ENCODE assay signal across 1 cellular context in the genomic region with DNA sequence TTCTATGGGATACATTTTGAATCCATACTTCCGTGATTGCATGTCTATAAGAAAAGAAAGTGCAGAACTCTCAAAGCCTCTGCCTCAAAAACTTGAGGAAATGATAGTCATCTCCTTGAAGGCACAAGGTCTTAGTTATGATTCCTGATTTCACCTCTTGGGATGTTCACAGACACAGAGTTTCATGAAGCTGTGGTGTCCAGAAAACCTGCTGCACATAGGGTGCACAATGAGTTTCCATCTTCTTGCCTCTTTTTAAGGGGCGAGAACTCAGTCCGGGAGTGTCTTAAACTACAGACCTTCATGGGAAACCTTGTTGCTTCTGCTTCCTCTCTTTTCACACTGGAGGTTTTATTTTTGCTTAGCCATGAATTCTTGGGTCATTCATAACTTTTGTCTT.
TF ChIP-seq lines count a peak whose summit lies in the region.

No MANE protein-coding gene starts in this region.

TF ChIP-seq in HepG2, 621 proteins besides CTCF, POLR2A, EP300 and RAD21:
- peak; percentile 69 for TF ChIP-seq POLR2G (IDR thresholded peaks at IDR 0.05; ENCODE audit: low read depth, low read length)
- peak; percentile 50 for TF ChIP-seq RBM22 (optimal IDR thresholded peaks at IDR 0.05; ENCODE audit: low read length)
- TF ChIP-seq, protein P1, sequence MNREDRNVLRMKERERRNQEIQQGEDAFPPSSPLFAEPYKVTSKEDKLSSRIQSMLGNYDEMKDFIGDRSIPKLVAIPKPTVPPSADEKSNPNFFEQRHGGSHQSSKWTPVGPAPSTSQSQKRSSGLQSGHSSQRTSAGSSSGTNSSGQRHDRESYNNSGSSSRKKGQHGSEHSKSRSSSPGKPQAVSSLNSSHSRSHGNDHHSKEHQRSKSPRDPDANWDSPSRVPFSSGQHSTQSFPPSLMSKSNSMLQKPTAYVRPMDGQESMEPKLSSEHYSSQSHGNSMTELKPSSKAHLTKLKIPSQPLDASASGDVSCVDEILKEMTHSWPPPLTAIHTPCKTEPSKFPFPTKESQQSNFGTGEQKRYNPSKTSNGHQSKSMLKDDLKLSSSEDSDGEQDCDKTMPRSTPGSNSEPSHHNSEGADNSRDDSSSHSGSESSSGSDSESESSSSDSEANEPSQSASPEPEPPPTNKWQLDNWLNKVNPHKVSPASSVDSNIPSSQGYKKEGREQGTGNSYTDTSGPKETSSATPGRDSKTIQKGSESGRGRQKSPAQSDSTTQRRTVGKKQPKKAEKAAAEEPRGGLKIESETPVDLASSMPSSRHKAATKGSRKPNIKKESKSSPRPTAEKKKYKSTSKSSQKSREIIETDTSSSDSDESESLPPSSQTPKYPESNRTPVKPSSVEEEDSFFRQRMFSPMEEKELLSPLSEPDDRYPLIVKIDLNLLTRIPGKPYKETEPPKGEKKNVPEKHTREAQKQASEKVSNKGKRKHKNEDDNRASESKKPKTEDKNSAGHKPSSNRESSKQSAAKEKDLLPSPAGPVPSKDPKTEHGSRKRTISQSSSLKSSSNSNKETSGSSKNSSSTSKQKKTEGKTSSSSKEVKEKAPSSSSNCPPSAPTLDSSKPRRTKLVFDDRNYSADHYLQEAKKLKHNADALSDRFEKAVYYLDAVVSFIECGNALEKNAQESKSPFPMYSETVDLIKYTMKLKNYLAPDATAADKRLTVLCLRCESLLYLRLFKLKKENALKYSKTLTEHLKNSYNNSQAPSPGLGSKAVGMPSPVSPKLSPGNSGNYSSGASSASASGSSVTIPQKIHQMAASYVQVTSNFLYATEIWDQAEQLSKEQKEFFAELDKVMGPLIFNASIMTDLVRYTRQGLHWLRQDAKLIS (CRISPR knock-in tag; IDR thresholded peaks at IDR 0.05), result peak; percentile 85
- TF ChIP-seq RBFOX2 (IDR thresholded peaks at IDR 0.05; ENCODE audit: low read depth, low read length), result peak; percentile 63
